ENCODE assay signal across 9 cellular contexts in the genomic region with DNA sequence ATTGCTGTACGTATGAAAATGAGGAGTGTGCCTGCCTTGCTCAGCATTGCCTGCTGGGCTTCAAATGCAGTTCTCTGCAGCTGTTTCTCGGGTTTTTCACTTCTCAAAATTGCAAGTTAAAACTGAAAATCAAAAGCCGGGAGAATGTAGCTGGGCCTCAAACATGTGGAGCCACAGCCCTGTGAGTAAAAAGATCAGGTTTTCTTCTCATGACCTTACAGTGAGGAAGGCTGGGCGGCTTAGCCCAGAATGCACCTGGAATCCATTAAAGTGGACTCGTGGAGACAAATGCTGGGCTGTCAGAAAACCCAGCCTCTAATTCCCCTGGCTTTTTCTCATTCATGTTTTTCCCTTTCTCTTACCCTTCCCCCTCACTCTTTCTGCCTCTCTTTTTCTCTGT. TPM values are rescaled to one million over a fixed set of nuclear protein-coding genes. Genes with fewer than 3 reads are reported as not detected.
DNase-seq lines count a peak whose midpoint lies in the region; ATAC-seq, FAIRE-seq and TF ChIP-seq lines count a peak whose summit lies in the region.
"Had no signal": no experiment of that assay in that cellular context is flagged by ENCODE, and none has a peak within 500 bp of the region (broad histone marks: within the 10 kb centered on the region; RNA-seq: fewer than 3 reads in every experiment).

No MANE protein-coding gene starts in this region.

- DNase-seq in GM12878 (ENCODE audit: low read depth, low spot score) (peak; percentile 82), psoas muscle (no peak), prostate gland (ENCODE audit: low spot score) (no peak), HK-2 (ENCODE audit: unreplicated experiment) (no peak)
- no peak for DNase-seq in CD4-positive, alpha-beta memory T cell
- no peak for DNase-seq in stimulated activated CD4-positive, alpha-beta T cell treated with anti-CD3 and anti-CD28 coated beads, Interleukin-4, amount 100 ng/mL, for 24 hours

- 0 out of 2 replicates have a peak, but pooled peaks have one; percentile 28 for TF ChIP-seq POLR2A in GM12878 (IDR thresholded peaks at IDR 0.05; ENCODE audit: low read depth, low read length)
- TF ChIP-seq POLR2A in prostate gland (IDR thresholded peaks at IDR 0.05) = no peak

- no peaks in the 10 kb centered on the region for H4K20me1 ChIP-seq in GM12878 (ENCODE audit: control insufficient read depth, insufficient read depth)

- peak overlapping the region; percentile 62 for H3K9ac ChIP-seq in GM12878 (ENCODE audit: control insufficient read depth, insufficient read depth, low read length)

- peaks cover 0 to 2% of the 10 kb centered on the region in 2 donors for H3K27me3 Mint-ChIP-seq in CD4-positive, alpha-beta memory T cell

- TF ChIP-seq CTCF in GM12878 (IDR thresholded peaks at IDR 0.05 in 2 of 3, conservative IDR thresholded peaks at IDR 0.05 in 1 of 3; ENCODE audit: control insufficient read depth in 2 of 3, extremely low read depth in 1 of 3, insufficient read depth in 1 of 3, low read depth in 3 of 3, low read length in 3 of 3) (no peak), psoas muscle (IDR thresholded peaks at IDR 0.05) (no peak), prostate gland (IDR thresholded peaks at IDR 0.05) (no peak)

- H3K4me1 Mint-ChIP-seq in CD4-positive, alpha-beta memory T cell = peaks cover 0 to 2% (median 0%) of the 10 kb centered on the region in 4 donors

- SMC1A ChIA-PET in GM12878 (lab: Charles Lee; ENCODE audit: uncharacterized antibody, unreplicated experiment) = interaction anchor here (0.6 to 5.1 kb wide), 8 partner anchors 11 to 344 kb away, joined by 3 to 95 read pairs (median 5); a partner anchor contains a TSS

- intact Hi-C loops in GM12878 (cut with micrococcal nuclease; ENCODE audit: unreplicated experiment) = loop anchor here (5.0 to 10.0 kb wide), 2 partner anchors 118 to 300 kb away; a partner anchor contains a TSS
- intact Hi-C loops in psoas muscle (cut with DNase I) = no loop called here
- intact Hi-C loops in CD4-positive, alpha-beta memory T cell (cut with micrococcal nuclease) = no loop called here
- intact Hi-C loops in prostate gland (cut with DNase I) = loop anchor here (2.0 kb wide), 1 partner anchor 34 kb away; a partner anchor contains a TSS

- BruUV-seq in GM12878 (replicated peaks; lab: Mats Ljungman, UMichigan) = no TSS peak

- CTCF ChIA-PET in GM12878 (lab: Yijun Ruan, JAX) = interaction anchor here (1.0 to 6.1 kb wide), 4 partner anchors 14 to 111 kb away, joined by 3 to 85 read pairs (median 5); no protein-coding TSS in a partner anchor
- CTCF ChIA-PET in CD4-positive, alpha-beta memory T cell (lab: Charles Lee; ENCODE audit: partially characterized antibody) = no interaction called here

- ATAC-seq in GM19324 (IDR thresholded peaks at IDR 0.05; ENCODE audit: low FRiP score, unreplicated experiment) (peak; percentile 67), HG03060 (IDR thresholded peaks at IDR 0.05; ENCODE audit: low read depth, unreplicated experiment) (peak; percentile 40), GM12878 (peak; percentile 67), psoas muscle (peak in 1 of 4 donors; percentile 32)

- H3K36me3 ChIP-seq in GM12878 (ENCODE audit: control insufficient read depth in 2 of 2, insufficient read depth in 2 of 2, low read length in 1 of 2) (0 out of 4 replicates have a peak, but pooled peaks cover 0 to 7% of the 10 kb centered on the region in 2 experiments), psoas muscle (ENCODE audit: insufficient read depth in 1 of 2, low read depth in 1 of 2) (no peaks in the 10 kb centered on the region), prostate gland (no peaks in the 10 kb centered on the region)
- H3K36me3 ChIP-seq in CD4-positive, alpha-beta memory T cell (ENCODE audit: insufficient read depth, low read length) = no peaks in the 10 kb centered on the region

- FAIRE-seq in GM12878 (lab: Jason Lieb, UNC) = peak; percentile 66

- H3K79me2 ChIP-seq in GM12878 (ENCODE audit: control insufficient read depth, insufficient read depth, low read length) = peaks cover 77% of the 10 kb centered on the region

- peak overlapping the region; percentile 92 for H3K4me2 ChIP-seq in GM12878 (ENCODE audit: control insufficient read depth, insufficient read depth)

- no peak overlapping the region for H3K4me3 Mint-ChIP-seq in CD4-positive, alpha-beta memory T cell

- no peaks in the 10 kb centered on the region for H3K9me3 Mint-ChIP-seq in CD4-positive, alpha-beta memory T cell

- in situ Hi-C loops in GM12878 (cut with MboI) = no loop called here

- H3K27ac Mint-ChIP-seq in CD4-positive, alpha-beta memory T cell = peak overlapping the region in 1 of 7 donors; percentile 1

- POLR2A ChIA-PET in GM12878 (lab: Charles Lee) = interaction anchor here (0.9 to 4.3 kb wide), 4 partner anchors 9 to 24 kb away, joined by 3 to 14 read pairs (median 6); no protein-coding TSS in a partner anchor
- POLR2A ChIA-PET in CD4-positive, alpha-beta memory T cell (lab: Charles Lee; ENCODE audit: partially characterized antibody) = no interaction called here

- H3K36me3 Mint-ChIP-seq in CD4-positive, alpha-beta memory T cell = peaks cover 0 to 4% of the 10 kb centered on the region in 2 donors

- no peak overlapping the region for H2AFZ ChIP-seq in GM12878 (ENCODE audit: control insufficient read depth, low read depth, low read length)

- H3K9me3 ChIP-seq in GM12878 (replicated peaks; ENCODE audit: control insufficient read depth, insufficient read depth, low read length) (no peaks in the 10 kb centered on the region), psoas muscle (no peaks in the 10 kb centered on the region), prostate gland (no peaks in the 10 kb centered on the region)
- no peaks in the 10 kb centered on the region for H3K9me3 ChIP-seq in CD4-positive, alpha-beta memory T cell (ENCODE audit: control insufficient read depth in 1 of 2, low read length in 2 of 2)

- WGBS in GM12878 (ENCODE audit: insufficient coverage, insufficient replicate concordance, low lambda C conversion rate, missing lambda C conversion rate) = under 1% methylated on average over 5 of the region's 5 CpGs
- 16 to 41% (median 20%) methylated on average over 5 of the region's 5 CpGs for WGBS in psoas muscle, 3 donors
- WGBS in prostate gland = 43% methylated on average over 5 of the region's 5 CpGs

- H3K27me3 ChIP-seq in GM12878 (replicated peaks in 1 of 2; ENCODE audit: control insufficient read depth in 2 of 2, insufficient read depth in 2 of 2, low read length in 1 of 2) = no peaks in the 10 kb centered on the region
- H3K27me3 ChIP-seq in psoas muscle (ENCODE audit: insufficient read depth in 3 of 3, low read length in 2 of 3) = no peaks in the 10 kb centered on the region
- no peaks in the 10 kb centered on the region for H3K27me3 ChIP-seq in CD4-positive, alpha-beta memory T cell (ENCODE audit: insufficient read depth, low read length)
- no peaks in the 10 kb centered on the region for H3K27me3 ChIP-seq in prostate gland (replicated peaks; ENCODE audit: insufficient read depth)

- H3K4me3 ChIP-seq in GM12878 (peak overlapping the region; percentile 46; the same call in 1 of the 2 replicates), psoas muscle (peak overlapping the region; percentile 41), prostate gland (no peak overlapping the region)
- H3K4me3 ChIP-seq in CD4-positive, alpha-beta memory T cell (ENCODE audit: low read length in 2 of 2) = no peak overlapping the region
- H3K4me3 ChIP-seq: lung had no signal

- RAD21 ChIA-PET in GM12878 (lab: Charles Lee; ENCODE audit: unreplicated experiment) = interaction anchor here (0.8 to 2.9 kb wide), 7 partner anchors 12 to 117 kb away, joined by 3 to 19 read pairs (median 6); a partner anchor contains a TSS

- 0 out of 4 replicates have a peak, but pooled peaks have one; percentile 37 to 44 for TF ChIP-seq EP300 in GM12878 (IDR thresholded peaks at IDR 0.05; ENCODE audit: borderline replicate concordance in 1 of 2, control insufficient read depth in 1 of 2, low read depth in 2 of 2, low read length in 2 of 2)

- peaks cover 53% of the 10 kb centered on the region for H3K4me1 ChIP-seq in GM12878 (ENCODE audit: control insufficient read depth, insufficient read depth, low read length)
- peaks cover 48% of the 10 kb centered on the region for H3K4me1 ChIP-seq in psoas muscle
- no peaks in the 10 kb centered on the region for H3K4me1 ChIP-seq in CD4-positive, alpha-beta memory T cell (ENCODE audit: insufficient read depth, low read length)
- no peaks in the 10 kb centered on the region for H3K4me1 ChIP-seq in prostate gland (replicated peaks)

- H3K27ac ChIP-seq in GM12878 (ENCODE audit: control insufficient read depth, insufficient read depth) (peak overlapping the region; percentile 90), psoas muscle (peak overlapping the region; percentile 30), prostate gland (no peak overlapping the region)
- H3K27ac ChIP-seq in CD4-positive, alpha-beta memory T cell (ENCODE audit: low read depth, low read length) = no peak overlapping the region

- no peak for TF ChIP-seq RAD21 in GM12878 (IDR thresholded peaks at IDR 0.05; ENCODE audit: insufficient read depth, low read depth, low read length)

RNA-seq across cellular contexts. Expression of a gene that starts 34.4 kb away (rescaled TPM):
- 131 and 135 TPM in 2 replicates for total RNA-seq in GM12878 (2013; cell fraction: nucleolus; rRNA removed)
- total RNA-seq in GM12878 (2014; rRNA removed) (65.3 and 77.4 TPM in 2 replicates), GM12878 (2014; rRNA removed; fragmentation: Illumina TruSeq; extraction: Trizol) (62.3 and 63.9 TPM in 2 replicates), GM12878 (2021) (75.1 and 76.4 TPM in 2 replicates), psoas muscle (10 to 100 TPM in 3 of 4 donors, 1 to 10 TPM in 1; 9.6 to 26.7 (median 12.1) TPM), prostate gland (10 to 100 TPM; 15.8 to 36.5 TPM)
- 20.3 TPM for polyA plus RNA-seq in GM12878 (2011; ENCODE audit: low read depth)
- polyA plus RNA-seq in GM12878 (2011; rRNA removed) (12.2 and 12.6 TPM in 2 replicates), GM12878 (2014; fragmentation: Illumina TruSeq; extraction: Trizol) (51.8 and 58.9 TPM in 2 replicates), GM12878 (2014; fragmentation: Nextera tagmentation; extraction: Ambion mirVana) (10 to 100 TPM; 17.1 to 24.2 TPM), GM12878 (2014; rRNA removed) (35.9 and 38.6 TPM in 2 replicates), GM12878 (2016; fragmentation: Nextera tagmentation; extraction: Ambion mirVana) (10 to 100 TPM; 43.0 TPM), psoas muscle (1 to 10 TPM; 2.3 to 5.2 (median 3.2) TPM)
- polyA plus RNA-seq in GM12878 (2011; cell fraction: cytosol; rRNA removed) = 6.7 and 9.5 TPM in 2 replicates
- polyA plus RNA-seq in GM12878 (2011; cell fraction: nucleus; rRNA removed) = 14.6 and 17.6 TPM in 2 replicates
- 22.5 and 29.0 TPM in 2 replicates for polyA plus RNA-seq in GM12878 (2012)
- polyA minus RNA-seq in GM12878 (2011; rRNA and poly(A)+ RNA removed) = 23.2 and 26.4 TPM in 2 replicates
- 3.8 and 3.9 TPM in 2 replicates for polyA minus RNA-seq in GM12878 (2011; cell fraction: cytosol; rRNA and poly(A)+ RNA removed)
- 17.5 and 26.1 TPM in 2 replicates for polyA minus RNA-seq in GM12878 (2011; cell fraction: nucleus; rRNA and poly(A)+ RNA removed)
- 1 to 10 TPM; 6.0 to 9.0 TPM for total RNA-seq in CD4-positive, alpha-beta memory T cell
- 1 to 10 TPM; 1.9 to 5.7 TPM for polyA plus RNA-seq in CD4-positive, alpha-beta memory T cell

RNA-seq across cellular contexts. Expression of a gene that starts 56.0 kb away (rescaled TPM):
- not detected in 2 replicates for total RNA-seq in GM12878 (2013; cell fraction: nucleolus; rRNA removed)
- total RNA-seq in GM12878 (2014; rRNA removed) = 1.2 and 1.5 TPM in 2 replicates
- 1.7 and 2.6 TPM in 2 replicates for total RNA-seq in GM12878 (2014; rRNA removed; fragmentation: Illumina TruSeq; extraction: Trizol)
- total RNA-seq in GM12878 (2021) = 0.53 and 1.0 TPM in 2 replicates
- 4.4 TPM for polyA plus RNA-seq in GM12878 (2011; ENCODE audit: low read depth)
- 0.15 and 0.48 TPM in 2 replicates for polyA plus RNA-seq in GM12878 (2011; rRNA removed)
- polyA plus RNA-seq in GM12878 (2011; cell fraction: cytosol; rRNA removed) = 0.10 and 0.18 TPM in 2 replicates
- not detected in 2 replicates for polyA plus RNA-seq in GM12878 (2011; cell fraction: nucleus; rRNA removed)
- 11.2 and 13.0 TPM in 2 replicates for polyA plus RNA-seq in GM12878 (2012)
- polyA plus RNA-seq in GM12878 (2014; fragmentation: Illumina TruSeq; extraction: Trizol) = 0.93 and 1.2 TPM in 2 replicates
- polyA plus RNA-seq in GM12878 (2014; fragmentation: Nextera tagmentation; extraction: Ambion mirVana) = 1 to 10 TPM; 1.1 to 1.4 TPM
- 1.5 and 2.6 TPM in 2 replicates for polyA plus RNA-seq in GM12878 (2014; rRNA removed)
- 1 to 10 TPM; 3.2 to 3.4 TPM for polyA plus RNA-seq in GM12878 (2016; fragmentation: Nextera tagmentation; extraction: Ambion mirVana)
- not detected in 2 replicates for polyA minus RNA-seq in GM12878 (2011; rRNA and poly(A)+ RNA removed)
- not detected in 2 replicates for polyA minus RNA-seq in GM12878 (2011; cell fraction: cytosol; rRNA and poly(A)+ RNA removed)
- 0.38 TPM in 1 of 2 replicates, not detected in the other for polyA minus RNA-seq in GM12878 (2011; cell fraction: nucleus; rRNA and poly(A)+ RNA removed)
- under 1 TPM in 3 of 4 donors, not detected in 1; 0.50 to 0.84 (median 0.61) TPM for total RNA-seq in psoas muscle
- 1 to 10 TPM in 2 of 3 donors, under 1 TPM in 1; 0.97 to 2.1 (median 1.1) TPM for polyA plus RNA-seq in psoas muscle
- total RNA-seq in CD4-positive, alpha-beta memory T cell = 1 to 10 TPM; 2.4 to 3.0 TPM
- polyA plus RNA-seq in CD4-positive, alpha-beta memory T cell = 100 to 1,000 TPM in 1 of 2 donors, 10 to 100 TPM in 1; 24.4 to 116 TPM
- 1 to 10 TPM; 6.3 to 6.7 TPM for total RNA-seq in prostate gland

Comparison
In these comparisons a context has a peak if more than half of its experiments do, and no peak if none do; other contexts are left out.
1. H3K27ac ChIP-seq: peak in GM12878 (single experiment) and psoas muscle (single experiment); none in CD4-positive, alpha-beta memory T cell (single experiment) and prostate gland (0 of 2).
2. H3K4me3 ChIP-seq: peak in GM12878 (single experiment) and psoas muscle (single experiment); none in CD4-positive, alpha-beta memory T cell (0 of 2) and prostate gland (0 of 2).
3. intact Hi-C loops: an anchor here in GM12878 (5.0 to 10.0 kb wide) and prostate gland (2.0 kb wide); none called in psoas muscle and CD4-positive, alpha-beta memory T cell.